ENCODE assay signal across 3 cellular contexts in the genomic region with DNA sequence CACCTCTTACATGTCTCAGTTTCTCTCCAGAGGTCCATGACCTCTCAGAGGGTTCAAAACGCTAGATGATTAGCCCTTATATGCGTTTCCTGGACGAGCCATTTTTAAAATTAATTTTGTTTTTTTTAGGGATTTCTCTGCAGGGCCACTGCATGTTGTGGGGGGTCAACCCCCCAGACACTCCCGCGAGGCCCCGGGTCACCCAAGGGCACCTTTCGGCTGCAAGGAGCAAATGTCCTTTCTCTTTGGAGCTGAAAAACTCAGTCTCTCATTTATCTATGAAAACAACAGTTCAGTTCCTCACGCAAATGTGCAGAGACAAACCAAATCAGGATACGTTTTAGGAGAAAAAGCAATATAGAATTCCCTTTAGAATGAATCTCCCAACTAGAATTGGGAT.
"Had no signal": no experiment of that assay in that cellular context is flagged by ENCODE, and none has a peak within 500 bp of the region (broad histone marks: within the 10 kb centered on the region; RNA-seq: fewer than 3 reads in every experiment).

No MANE protein-coding gene starts in this region.

- ATAC-seq: GM23338, HCT116 had no signal

- H3K27ac ChIP-seq: GM23248 had no signal
